8 cellular contexts compared by ENCODE assay signal in the genomic region with DNA sequence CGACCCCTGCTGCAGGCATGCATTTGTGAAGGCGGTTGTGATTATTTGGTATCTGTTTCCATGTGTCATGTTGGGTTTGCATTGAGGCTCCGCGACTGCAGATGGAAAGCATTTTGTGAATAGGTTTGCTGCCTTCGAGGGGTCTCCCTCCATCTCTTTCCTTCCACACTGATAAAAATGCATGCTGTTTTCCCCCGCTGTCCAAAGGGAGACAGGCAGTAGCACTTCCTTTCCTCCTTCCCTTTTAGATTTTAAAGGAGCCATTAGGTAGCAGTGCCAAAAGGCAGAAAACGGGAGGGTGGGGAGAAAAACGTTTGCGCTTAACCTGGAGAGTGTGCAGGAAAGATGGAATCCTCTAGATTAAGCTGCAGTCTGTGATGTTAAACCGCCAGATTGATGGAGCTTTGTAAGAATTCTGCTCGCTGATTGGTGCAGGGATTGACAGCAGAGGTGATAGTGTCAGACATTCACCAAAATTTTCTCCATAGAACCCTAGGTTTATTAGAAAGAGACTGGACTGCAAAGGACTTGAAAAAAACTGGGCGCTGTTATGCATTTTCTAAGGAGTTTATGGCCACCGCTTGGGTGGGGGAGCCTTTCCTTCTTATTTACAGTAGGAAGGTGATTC. TPM values are rescaled to one million over a fixed set of nuclear protein-coding genes. Genes with fewer than 3 reads are reported as not detected.
DNase-seq lines count a peak whose midpoint lies in the region; ATAC-seq, FAIRE-seq and TF ChIP-seq lines count a peak whose summit lies in the region.

No MANE protein-coding gene starts in this region.

- no peaks in the 10 kb centered on the region for H3K27me3 Mint-ChIP-seq in dendritic cell treated with granulocyte-macrophage colony-stimulating factor and Interleukin-4, amounts not matched to agents 40 ng/mL and 50 ng/mL, for 4 days

- no peak for TF ChIP-seq RAD21 in A549 (conservative IDR thresholded peaks at IDR 0.05 in 1 of 2, IDR thresholded peaks at IDR 0.05 in 1 of 2)

- H4K20me1 ChIP-seq in GM23248 (ENCODE audit: insufficient read depth), result no peaks in the 10 kb centered on the region

- no peak for TF ChIP-seq CTCF in A549 (IDR thresholded peaks at IDR 0.05)
- TF ChIP-seq CTCF in RWPE1 (conservative IDR thresholded peaks at IDR 0.05; ENCODE audit: low read depth), result no peak
- no peak for TF ChIP-seq CTCF in vagina (IDR thresholded peaks at IDR 0.05)

- H3K4me3 ChIP-seq in A549, result peak overlapping the region; percentile 72
- peak overlapping the region; percentile 83 for H3K4me3 ChIP-seq in GM23248
- H3K4me3 ChIP-seq in mononuclear cell (ENCODE audit: low read length), result peak overlapping the region; percentile 96
- peak overlapping the region; percentile 55 to 73 for H3K4me3 ChIP-seq in vagina

- in situ Hi-C loops in GM23248 (cut with MboI), result no loop called here

- H2AFZ ChIP-seq in GM23248, result peak overlapping the region; percentile 91

- H3K9me3 Mint-ChIP-seq in dendritic cell treated with granulocyte-macrophage colony-stimulating factor and Interleukin-4, amounts not matched to agents 40 ng/mL and 50 ng/mL, for 4 days, result no peaks in the 10 kb centered on the region

- H3K9me2 ChIP-seq in GM23248 (ENCODE audit: insufficient read depth), result no peaks in the 10 kb centered on the region

- H3K9me3 ChIP-seq in A549 (no peaks in the 10 kb centered on the region), GM23248 (ENCODE audit: low read depth) (no peaks in the 10 kb centered on the region), mononuclear cell (ENCODE audit: low read depth, low read length) (no peaks in the 10 kb centered on the region), vagina (no peaks in the 10 kb centered on the region)

- H3K4me1 Mint-ChIP-seq in dendritic cell treated with granulocyte-macrophage colony-stimulating factor and Interleukin-4, amounts not matched to agents 40 ng/mL and 50 ng/mL, for 4 days (ENCODE audit: low read depth), result peaks cover 78% of the 10 kb centered on the region

- peak overlapping the region; percentile 97 for H3K4me2 ChIP-seq in A549
- peak overlapping the region; percentile 95 for H3K4me2 ChIP-seq in GM23248 (ENCODE audit: unreplicated experiment)

- 16% methylated on average over 12 of the region's 13 CpGs for WGBS in A549 (ENCODE audit: missing lambda C conversion rate)
- 1 to 2% methylated on average over 13 of the region's 13 CpGs for WGBS in GM23248 (ENCODE audit: low coverage in 1 of 2, low lambda C conversion rate in 2 of 2, missing lambda C conversion rate in 2 of 2), 2 experiments

- no peak for TF ChIP-seq EP300 in A549 (IDR thresholded peaks at IDR 0.05)

- H3K27ac Mint-ChIP-seq in dendritic cell treated with granulocyte-macrophage colony-stimulating factor and Interleukin-4, amounts not matched to agents 40 ng/mL and 50 ng/mL, for 4 days, result peak overlapping the region; percentile 91

- H3K9ac ChIP-seq in GM23248, result peak overlapping the region; percentile 85

- H3F3A ChIP-seq in GM23248 (ENCODE audit: insufficient read depth), result peaks cover 8% of the 10 kb centered on the region; the same call in 1 of the 2 replicates

- H3K27me3 ChIP-seq in GM23248 (replicated peaks; ENCODE audit: insufficient read depth), result no peaks in the 10 kb centered on the region
- no peaks in the 10 kb centered on the region for H3K27me3 ChIP-seq in mononuclear cell (ENCODE audit: insufficient read depth, low read length)
- H3K27me3 ChIP-seq in vagina, result no peaks in the 10 kb centered on the region

- no peak for DNase-seq in A549 (ENCODE audit: low read depth in 1 of 2, low spot score in 1 of 2)
- DNase-seq in GM23248, result peak; percentile 32
- peak; percentile 1 for DNase-seq in RWPE1 (ENCODE audit: low spot score)
- DNase-seq in vagina (ENCODE audit: extremely low spot score in 2 of 2), result no peak
- DNase-seq in epidermal melanocyte (ENCODE audit: insufficient read length, low spot score), result no peak

- peak overlapping the region; percentile 90 for H3K4me3 Mint-ChIP-seq in dendritic cell treated with granulocyte-macrophage colony-stimulating factor and Interleukin-4, amounts not matched to agents 40 ng/mL and 50 ng/mL, for 4 days

- intact Hi-C loops in dendritic cell treated with granulocyte-macrophage colony-stimulating factor and Interleukin-4, amounts not matched to agents 40 ng/mL and 50 ng/mL, for 4 days (cut with micrococcal nuclease), result loop anchor here (5.0 to 10.0 kb wide), 3 partner anchors 65 to 300 kb away; partner anchors contain the start of gene ZNF24
- intact Hi-C loops in vagina (cut with DNase I), result no loop called here

- H3K79me2 ChIP-seq in GM23248 (ENCODE audit: insufficient read depth), result peaks cover 42% of the 10 kb centered on the region

- no peak for FAIRE-seq in A549 (lab: Jason Lieb, UNC)

- TF ChIP-seq POLR2A in A549 (IDR thresholded peaks at IDR 0.05; ENCODE audit: low read length), result no peak
- TF ChIP-seq POLR2A in vagina (IDR thresholded peaks at IDR 0.05), result no peak

- peaks cover 10% of the 10 kb centered on the region for H3K36me3 Mint-ChIP-seq in dendritic cell treated with granulocyte-macrophage colony-stimulating factor and Interleukin-4, amounts not matched to agents 40 ng/mL and 50 ng/mL, for 4 days (ENCODE audit: low read depth)

- H3K27ac ChIP-seq in A549 (peak overlapping the region; percentile 74 to 93), GM23248 (peak overlapping the region; percentile 30; the same call in 1 of the 2 replicates), RWPE1 (peak overlapping the region; percentile 72), vagina (peak overlapping the region; percentile 89)

- no peaks in the 10 kb centered on the region for H3K36me3 ChIP-seq in GM23248 (ENCODE audit: low read depth)
- H3K36me3 ChIP-seq in vagina, result no peaks in the 10 kb centered on the region

- peaks cover 33% of the 10 kb centered on the region for H3K4me1 ChIP-seq in A549
- peaks cover 24% of the 10 kb centered on the region for H3K4me1 ChIP-seq in GM23248 (ENCODE audit: insufficient read depth)
- H3K4me1 ChIP-seq in mononuclear cell (ENCODE audit: insufficient read depth, low read length), result peaks cover 92% of the 10 kb centered on the region
- H3K4me1 ChIP-seq in vagina, result peaks cover 48% of the 10 kb centered on the region

- CTCF ChIA-PET in A549 (lab: Yijun Ruan, JAX) (interaction anchor here (1.6 kb wide), 1 partner anchor 15 kb away, joined by 4 read pairs; no protein-coding TSS in a partner anchor), RWPE1 (lab: Yijun Ruan, JAX) (no interaction called here)

- ATAC-seq in A549 (peak; percentile 10 to 22; a peak in 3 of 6 replicates), HG03432 (IDR thresholded peaks at IDR 0.05; ENCODE audit: unreplicated experiment) (no peak)

- POLR2A ChIA-PET in A549 (lab: Yijun Ruan, JAX), result interaction anchor here (0.7 to 2.0 kb wide), 7 partner anchors 13 to 199 kb away, joined by 3 to 7 read pairs (median 4); partner anchors contain the start of gene ZNF397
- POLR2A ChIA-PET in RWPE1 (lab: Yijun Ruan, JAX; ENCODE audit: low non-redundant PET), result no interaction called here

TF ChIP-seq in A549, 52 proteins besides CTCF, POLR2A, EP300 and RAD21:
- 0 out of 2 replicates have a peak, but pooled peaks have one; percentile 1 for TF ChIP-seq PHF8 (IDR thresholded peaks at IDR 0.05; ENCODE audit: borderline replicate concordance, low read depth)
- no peak for TF ChIP-seq EHF (CRISPR knock-in tag; IDR thresholded peaks at IDR 0.05)
- TF ChIP-seq ESRRA (IDR thresholded peaks at IDR 0.05; ENCODE audit: borderline replicate concordance, low read length), result no peak

RNA-seq across cellular contexts. Expression of gene MAPRE2, which starts 0.7 kb away (rescaled TPM):
- polyA plus RNA-seq in A549 (2011; rRNA removed) (46.3 and 59.1 TPM in 2 replicates), A549 (2017; fragmentation: RNase III; extraction: RNeasy Plus Mini Kit Qiagen cat#74134 plus additional on column Dnase treatment) (11.2 to 11.4 TPM (median 11.3 TPM) in 3 replicates), GM23248 (2016; fragmentation: Nextera tagmentation; extraction: Ambion mirVana) (16.0 and 16.1 TPM in 2 replicates)
- polyA plus RNA-seq in A549 (2012; cell fraction: cytosol; rRNA removed), result 15.7 and 16.9 TPM in 2 replicates
- 8.8 and 12.0 TPM in 2 replicates for polyA plus RNA-seq in A549 (2012; cell fraction: nucleus; rRNA removed)
- 34.2 and 39.8 TPM in 2 replicates for polyA minus RNA-seq in A549 (2011; rRNA and poly(A)+ RNA removed)
- total RNA-seq in GM23248 (2014; rRNA removed; shearing (Covaris generic)), result 6.1 and 11.2 TPM in 2 replicates
- total RNA-seq in mononuclear cell (87.4 TPM), vagina (21.4 TPM)

Comparison
In these comparisons a context has a peak if more than half of its experiments do, and no peak if none do; other contexts are left out.
1. DNase-seq: peak in GM23248 (single experiment) and RWPE1 (single experiment); none in A549 (0 of 2), vagina (0 of 2) and epidermal melanocyte (single experiment).
2. H3K27ac ChIP-seq: peak in every context shown above with its lines; median percentile 89 in vagina; 84 in A549; 72 in RWPE1; 30 in GM23248.
3. Peak in every context shown above with its lines, with median percentiles within 50 percentile points of each other: H3K4me3 ChIP-seq.